Comparison of ENCODE assay signal across 24 cellular contexts in genomic region chr20:59150821-59151251, GRCh38. TPM values are rescaled to one million over a fixed set of nuclear protein-coding genes. Genes with fewer than 3 reads are reported as not detected.
DNase-seq lines count a peak whose midpoint lies in the region; ATAC-seq and TF ChIP-seq lines count a peak whose summit lies in the region.
"Had no signal": no experiment of that assay in that cellular context is flagged by ENCODE, and none has a peak within 500 bp of the region (broad histone marks: within the 10 kb centered on the region; RNA-seq: fewer than 3 reads in every experiment).

No MANE protein-coding gene starts in this region.

- H3K36me3 ChIP-seq in CD8-positive, alpha-beta T cell (ENCODE audit: insufficient read depth, low read length), result no peaks in the 10 kb centered on the region
- H3K36me3 ChIP-seq: uterus had no signal

- no peaks in the 10 kb centered on the region for H3K27me3 ChIP-seq in CD8-positive, alpha-beta T cell (ENCODE audit: insufficient read depth, low read length)
- H3K27me3 ChIP-seq: uterus had no signal

- no peak overlapping the region for H3K4me3 ChIP-seq in CD8-positive, alpha-beta T cell (ENCODE audit: low read depth, low read length)
- H3K4me3 ChIP-seq: lung, smooth muscle cell, uterus had no signal

- peak; percentile 56 for DNase-seq in activated CD8-positive, alpha-beta memory T cell treated with anti-CD3 and anti-CD28 coated beads for 24 hours
- no peak for DNase-seq in activated CD8-positive, alpha-beta memory T cell treated with anti-CD3 and anti-CD28 coated beads, Interleukin-2, amount 50 U/mL, for 4 hours
- peak in 3 of 7 experiments; percentile 9 to 48 (median 35) for DNase-seq in CD8-positive, alpha-beta T cell
- DNase-seq in activated CD8-positive, alpha-beta T cell treated with anti-CD3 and anti-CD28 coated beads for 36 hours, result no peak
- DNase-seq in naive B cell (no peak), GDM1 (lab: John Stamatoyannopoulos, UW) (no peak), putamen (ENCODE audit: low spot score) (no peak)
- DNase-seq: activated naive CD8-positive, alpha-beta T cell treated with anti-CD3 and anti-CD28 coated beads, Interleukin-2, amount 10 ng/mL, durations not matched to agents 7 days and 5 days; DMS79; HCEC 1CT; NCI-H1417; NCI-H748 treated with DMSO at 0.1 percent for 48 hours; nephron progenitor cell; stimulated activated CD4-positive, alpha-beta T cell treated with anti-CD3 and anti-CD28 coated beads, Interleukin-4, amount 100 ng/mL, for 4 hours; substantia nigra; uterus had no signal

- peaks cover 90% of the 10 kb centered on the region for H3K4me1 ChIP-seq in CD8-positive, alpha-beta T cell (ENCODE audit: insufficient read depth, low read length)
- H3K4me1 ChIP-seq: uterus had no signal

- ATAC-seq in CD8-positive, alpha-beta T cell, result no peak
- ATAC-seq in activated CD8-positive, alpha-beta T cell treated with anti-CD3 and anti-CD28 coated beads for 36 hours, result no peak
- ATAC-seq in naive B cell (ENCODE audit: low read depth in 2 of 2), result no peak
- no peak for ATAC-seq in HG03045 (IDR thresholded peaks at IDR 0.05; ENCODE audit: unreplicated experiment)
- ATAC-seq: WTC11 had no signal

- H3K27me3 Mint-ChIP-seq in CD8-positive, alpha-beta T cell (ENCODE audit: low read depth), result no peaks in the 10 kb centered on the region
- no peaks in the 10 kb centered on the region for H3K27me3 Mint-ChIP-seq in activated CD8-positive, alpha-beta T cell treated with anti-CD3 and anti-CD28 coated beads for 36 hours
- no peaks in the 10 kb centered on the region for H3K27me3 Mint-ChIP-seq in naive B cell

- POLR2A ChIA-PET in CD8-positive, alpha-beta T cell (lab: Charles Lee), result interaction anchor here (1.4 to 4.8 kb wide), 4 partner anchors 9 to 259 kb away, joined by 4 to 30 read pairs (median 18); partner anchors contain the start of gene ZNF831
- POLR2A ChIA-PET in activated CD8-positive, alpha-beta T cell treated with anti-CD3 and anti-CD28 coated beads for 36 hours (lab: Charles Lee), result interaction anchor here (0.7 to 7.8 kb wide), 7 partner anchors 9 to 48 kb away, joined by 3 to 73 read pairs (median 5); partner anchors contain the start of gene ZNF831

- no peaks in the 10 kb centered on the region for H3K9me3 Mint-ChIP-seq in CD8-positive, alpha-beta T cell
- H3K9me3 Mint-ChIP-seq in activated CD8-positive, alpha-beta T cell treated with anti-CD3 and anti-CD28 coated beads for 36 hours, result no peaks in the 10 kb centered on the region
- H3K9me3 Mint-ChIP-seq in naive B cell, result no peaks in the 10 kb centered on the region
- H3K9me3 Mint-ChIP-seq: activated naive CD8-positive, alpha-beta T cell treated with anti-CD3 and anti-CD28 coated beads, Interleukin-2, amount 10 ng/mL, durations not matched to agents 7 days and 5 days; nephron progenitor cell; T-helper 1 cell treated with Interleukin-12 subunit alpha and Interleukin-12 subunit beta and Interleukin-4 antibody, amounts not matched to agents 30 μg/mL and 1 μg/mL, for 36 hours; WTC11 had no signal

- TF ChIP-seq CTCF in CD8-positive, alpha-beta T cell (IDR thresholded peaks at IDR 0.05), result no peak
- no peak for TF ChIP-seq CTCF in activated CD8-positive, alpha-beta T cell treated with anti-CD3 and anti-CD28 coated beads for 36 hours (IDR thresholded peaks at IDR 0.05)

- H3K4me1 Mint-ChIP-seq in CD8-positive, alpha-beta T cell (ENCODE audit: low read depth), result peaks cover 93% of the 10 kb centered on the region
- H3K4me1 Mint-ChIP-seq in activated CD8-positive, alpha-beta T cell treated with anti-CD3 and anti-CD28 coated beads for 36 hours (ENCODE audit: low read depth), result peaks cover 81% of the 10 kb centered on the region
- H3K4me1 Mint-ChIP-seq in naive B cell, result peaks cover 50 to 91% (median 82%) of the 10 kb centered on the region in 3 donors
- H3K4me1 Mint-ChIP-seq: WTC11 had no signal

- CTCF ChIA-PET in CD8-positive, alpha-beta T cell (lab: Charles Lee), result interaction anchor here (1.2 to 2.6 kb wide), 6 partner anchors 8 to 254 kb away, joined by 4 to 6 read pairs (median 6); partner anchors contain the start of gene ZNF831
- CTCF ChIA-PET in activated CD8-positive, alpha-beta T cell treated with anti-CD3 and anti-CD28 coated beads for 36 hours (lab: Charles Lee), result interaction anchor here (0.7 to 3.5 kb wide), 4 partner anchors 33 to 63 kb away, joined by 3 to 17 read pairs (median 4); no protein-coding TSS in a partner anchor

- intact Hi-C loops in CD8-positive, alpha-beta T cell (cut with DNase I, micrococcal nuclease), result loop anchor here (1.0 to 10.0 kb wide), 8 partner anchors 8 to 1756 kb away; partner anchors contain the start of gene RBM38 (in 1 of the 2)
- intact Hi-C loops in activated CD8-positive, alpha-beta T cell treated with anti-CD3 and anti-CD28 coated beads for 36 hours (cut with micrococcal nuclease), result no loop called here

- H3K27ac Mint-ChIP-seq in CD8-positive, alpha-beta T cell, result peak overlapping the region; percentile 95
- peak overlapping the region; percentile 81 for H3K27ac Mint-ChIP-seq in activated CD8-positive, alpha-beta T cell treated with anti-CD3 and anti-CD28 coated beads for 36 hours
- H3K27ac Mint-ChIP-seq in naive B cell, result peak overlapping the region in 5 of 6 donors; percentile 89 to 99 (median 97)
- H3K27ac Mint-ChIP-seq: progenitor cell of endocrine pancreas, WTC11 had no signal

- H3K9me3 ChIP-seq in CD8-positive, alpha-beta T cell (ENCODE audit: low read length), result no peaks in the 10 kb centered on the region
- H3K9me3 ChIP-seq: uterus had no signal

- H3K36me3 Mint-ChIP-seq in CD8-positive, alpha-beta T cell, result peaks cover 26% of the 10 kb centered on the region
- H3K36me3 Mint-ChIP-seq in activated CD8-positive, alpha-beta T cell treated with anti-CD3 and anti-CD28 coated beads for 36 hours (ENCODE audit: low read depth), result peaks cover 30% of the 10 kb centered on the region
- peaks cover 8 to 12% of the 10 kb centered on the region in 2 donors for H3K36me3 Mint-ChIP-seq in naive B cell
- H3K36me3 Mint-ChIP-seq: activated naive CD8-positive, alpha-beta T cell treated with anti-CD3 and anti-CD28 coated beads, Interleukin-2, amount 10 ng/mL, durations not matched to agents 7 days and 5 days; brain; WTC11 had no signal

- H3K27ac ChIP-seq in CD8-positive, alpha-beta T cell (ENCODE audit: low read depth, low read length), result peak overlapping the region; percentile 90

- H3K4me3 Mint-ChIP-seq in CD8-positive, alpha-beta T cell, result peak overlapping the region; percentile 58
- no peak overlapping the region for H3K4me3 Mint-ChIP-seq in activated CD8-positive, alpha-beta T cell treated with anti-CD3 and anti-CD28 coated beads for 36 hours
- peak overlapping the region in 1 of 8 donors; percentile 62 for H3K4me3 Mint-ChIP-seq in naive B cell
- H3K4me3 Mint-ChIP-seq: brain, nephron progenitor cell, WTC11 had no signal

RNA-seq across cellular contexts. Expression of gene ZNF831, which starts 12.8 kb away (rescaled TPM):
- total RNA-seq in CD8-positive, alpha-beta T cell, result 10 to 100 TPM; 15.3 to 16.3 TPM
- total RNA-seq in activated CD8-positive, alpha-beta T cell treated with anti-CD3 and anti-CD28 coated beads for 36 hours, result 10 to 100 TPM; 10.9 to 11.9 TPM
- polyA plus RNA-seq in naive B cell (ENCODE audit: low read depth in 6 of 6), result 1 to 10 TPM in 4 of 6 donors, under 1 TPM in 2; 0.66 to 2.6 (median 2.3) TPM
- total RNA-seq: M059J, progenitor cell of endocrine pancreas, smooth muscle cell had no signal
- polyA plus RNA-seq: smooth muscle cell had no signal
